Comparison of ENCODE assay signal across 22 cellular contexts in the genomic region with DNA sequence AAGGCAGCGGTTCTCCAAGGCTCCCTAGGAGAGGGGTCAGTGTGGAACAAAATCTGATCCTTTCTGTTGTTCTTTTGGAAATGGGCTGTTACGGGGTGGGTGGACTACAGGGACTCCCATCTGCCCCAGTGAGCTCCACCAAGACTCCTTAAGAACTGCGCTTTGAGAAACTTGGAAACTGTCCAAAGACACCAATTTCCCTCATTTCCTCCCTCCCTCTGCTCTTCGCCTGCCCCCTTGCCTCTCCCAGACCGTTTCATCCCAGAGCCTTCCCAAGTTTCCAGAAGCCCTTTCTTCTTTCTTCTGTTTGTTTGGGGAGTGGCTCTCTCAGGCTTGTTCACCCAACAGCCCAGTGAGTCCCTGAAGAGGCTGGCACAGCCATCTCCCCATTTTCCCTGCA.
A peak's percentile ranks its signal among the peaks of the same experiment; 100 is the strongest.
DNase-seq lines count a peak whose midpoint lies in the region; ATAC-seq and TF ChIP-seq lines count a peak whose summit lies in the region.
"Had no signal": no experiment of that assay in that cellular context is flagged by ENCODE, and none has a peak within 500 bp of the region (broad histone marks: within the 10 kb centered on the region; RNA-seq: fewer than 3 reads in every experiment).

No MANE protein-coding gene starts in this region.

- intact Hi-C loops in spleen (cut with DNase I; ENCODE audit: low total_unique reads) = no loop called here

- peaks cover 8% of the 10 kb centered on the region for H3K27me3 ChIP-seq in AG04450 (ENCODE audit: control insufficient read depth, insufficient read depth, low read length)
- H3K27me3 ChIP-seq in spleen (replicated peaks in 1 of 7) = peaks cover 0 to 4% (median 0%) of the 10 kb centered on the region in 7 donors
- H3K27me3 ChIP-seq: BLaER1 treated with 17β-estradiol and CSF1 and Interleukin-3, amounts not matched to agents 10 nM and 100 nM; Peyer's patch had no signal

- H3K27ac ChIP-seq in AG04450 (ENCODE audit: low read depth, low read length) = peak overlapping the region; percentile 31
- no peak overlapping the region for H3K27ac ChIP-seq in spleen
- H3K27ac ChIP-seq: BLaER1 treated with 17β-estradiol and CSF1 and Interleukin-3, amounts not matched to agents 10 nM and 100 nM; Peyer's patch had no signal

- peak overlapping the region in 1 of 5 donors; percentile 18 for H3K4me3 Mint-ChIP-seq in immature natural killer cell

- H3K36me3 Mint-ChIP-seq in immature natural killer cell = no peaks in the 10 kb centered on the region
- H3K36me3 Mint-ChIP-seq: CD4-positive, alpha-beta memory T cell had no signal

- POLR2A ChIA-PET in AG04450 (lab: Yijun Ruan, JAX) = no interaction called here

- DNase-seq in AG04450 (ENCODE audit: low read depth, low spot score) (no peak), cardiac fibroblast (ENCODE audit: low read depth in 2 of 2) (peak; percentile 18 to 19), immature natural killer cell (no peak), spleen (peak; percentile 31), MV-4-11 (lab: John Stamatoyannopoulos, UW) (no peak), DMS53 (lab: John Stamatoyannopoulos, UW) (no peak)
- DNase-seq: ACHN; CD4-positive, alpha-beta memory T cell; DMS153; GDM1; GOT3; HCEC 1CT; NCI-H1105 treated with DMSO at 0.1 percent for 48 hours; NCI-H2081; NCI-H2171; NCI-H345; NCI-H524; NCI-H774; Peyer's patch had no signal

- peaks cover 10 to 23% of the 10 kb centered on the region in 2 donors for H3K4me1 Mint-ChIP-seq in immature natural killer cell
- H3K4me1 Mint-ChIP-seq: CD4-positive, alpha-beta memory T cell had no signal

- CTCF ChIA-PET in AG04450 (lab: Charles Lee) = no interaction called here

- 48 to 76% (median 58%) methylated on average over 5 of the region's 5 CpGs for WGBS in spleen, 5 donors

- no peaks in the 10 kb centered on the region for H3K36me3 ChIP-seq in spleen
- H3K36me3 ChIP-seq: BLaER1 treated with 17β-estradiol and CSF1 and Interleukin-3, amounts not matched to agents 10 nM and 100 nM; Peyer's patch had no signal

- ATAC-seq in GM19397 (IDR thresholded peaks at IDR 0.05; ENCODE audit: unreplicated experiment) = no peak
- ATAC-seq: SK-N-SH treated with all-trans-retinoic acid at 6 μM for 48 hours had no signal

- H3K27ac Mint-ChIP-seq in immature natural killer cell = peak overlapping the region in 5 of 6 donors; percentile 15 to 90 (median 81)
- H3K27ac Mint-ChIP-seq: CD4-positive, alpha-beta memory T cell had no signal

- H3K27me3 Mint-ChIP-seq in immature natural killer cell (ENCODE audit: low read depth in 3 of 3) = peaks cover 6 to 13% (median 8%) of the 10 kb centered on the region in 3 donors

- TF ChIP-seq CTCF in AG04450 (IDR thresholded peaks at IDR 0.05; ENCODE audit: low read depth, low read length) (no peak), cardiac fibroblast (IDR thresholded peaks at IDR 0.05; ENCODE audit: low read depth, low read length) (no peak), spleen (IDR thresholded peaks at IDR 0.05 in 8 of 11, conservative IDR thresholded peaks at IDR 0.05 in 3 of 11) (no peak)

- no peak overlapping the region for H3K4me3 ChIP-seq in AG04450 (ENCODE audit: low read depth, low read length)
- no peak overlapping the region for H3K4me3 ChIP-seq in cardiac fibroblast (replicated peaks in 1 of 2; ENCODE audit: low read depth in 2 of 2, low read length in 2 of 2)
- H3K4me3 ChIP-seq in spleen = no peak overlapping the region
- H3K4me3 ChIP-seq: BLaER1 treated with 17β-estradiol and CSF1 and Interleukin-3, amounts not matched to agents 10 nM and 100 nM; Peyer's patch had no signal

- no peaks in the 10 kb centered on the region for H3K4me1 ChIP-seq in spleen
- H3K4me1 ChIP-seq: Peyer's patch had no signal

- peaks cover 0 to 2% (median 0%) of the 10 kb centered on the region in 6 donors for H3K9me3 Mint-ChIP-seq in immature natural killer cell

- TF ChIP-seq POLR2A in spleen (IDR thresholded peaks at IDR 0.05) = no peak

- no peaks in the 10 kb centered on the region for H3K9me3 ChIP-seq in AG04450 (ENCODE audit: control insufficient read depth, insufficient read depth, low read length)
- no peaks in the 10 kb centered on the region for H3K9me3 ChIP-seq in spleen
- H3K9me3 ChIP-seq: BLaER1 treated with 17β-estradiol and CSF1 and Interleukin-3, amounts not matched to agents 10 nM and 100 nM; Peyer's patch had no signal

Comparison
In these comparisons a context has a peak if more than half of its experiments do, and no peak if none do; other contexts are left out.
1. DNase-seq: peak in cardiac fibroblast (2 of 2) and spleen (single experiment); none in AG04450 (single experiment), immature natural killer cell (0 of 3), MV-4-11 (single experiment) and DMS53 (single experiment).